29 cellular contexts compared by ENCODE assay signal in the genomic region with DNA sequence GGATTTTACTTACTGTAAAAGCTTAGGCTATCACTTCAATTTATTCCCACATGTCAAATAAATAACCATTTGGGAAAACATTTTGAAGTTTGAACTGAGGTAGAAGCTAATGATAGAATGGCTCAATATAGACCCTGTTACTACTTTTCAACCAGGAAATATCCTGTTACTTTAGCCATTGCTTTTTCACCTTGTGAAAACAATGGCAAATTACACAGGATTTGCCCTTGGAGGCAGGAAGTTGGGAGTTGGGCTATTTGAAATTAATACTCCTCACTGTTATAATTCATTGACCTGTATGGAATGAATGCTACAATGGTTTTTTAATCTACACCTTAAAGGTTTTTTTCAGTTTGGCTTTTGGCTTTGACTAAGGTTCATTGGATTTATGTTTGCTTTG.
"Had no signal": no experiment of that assay in that cellular context is flagged by ENCODE, and none has a peak within 500 bp of the region (broad histone marks: within the 10 kb centered on the region; RNA-seq: fewer than 3 reads in every experiment).

No MANE protein-coding gene starts in this region.

- H3K27ac ChIP-seq: adrenal gland, body of pancreas had no signal

- H3K9me3 Mint-ChIP-seq: activated CD4-positive, alpha-beta memory T cell treated with anti-CD3 and anti-CD28 coated beads for 36 hours; activated CD4-positive, alpha-beta T cell treated with anti-CD3 and anti-CD28 coated beads, Interleukin-2, amount 10 ng/mL, durations not matched to agents 24 days and 14 days; activated naive CD8-positive, alpha-beta T cell treated with anti-CD3 and anti-CD28 coated beads for 36 hours; activated naive CD8-positive, alpha-beta T cell treated with anti-CD3 and anti-CD28 coated beads, Interleukin-2, amount 50 U/mL, for 24 hours; activated T-helper 1 cell treated with anti-CD3 and anti-CD28 coated beads, Interleukin-12 subunit alpha, Interleukin-12 subunit beta, Interleukin-2, Interleukin-4 antibody, amounts not matched to agents 30 ng/mL and 10 ng/mL and 1 ng/mL, durations not matched to agents 14 hours and 24 hours and 36 hours had no signal

- H3K36me3 Mint-ChIP-seq: activated CD4-positive, alpha-beta memory T cell treated with anti-CD3 and anti-CD28 coated beads for 36 hours; activated CD8-positive, alpha-beta memory T cell treated with anti-CD3 and anti-CD28 coated beads, Interleukin-2, amount 10 ng/mL, durations not matched to agents 7 days and 5 days; activated naive CD8-positive, alpha-beta T cell treated with anti-CD3 and anti-CD28 coated beads for 36 hours had no signal

- H3K4me3 Mint-ChIP-seq: activated CD4-positive, alpha-beta memory T cell treated with anti-CD3 and anti-CD28 coated beads for 36 hours; activated CD4-positive, alpha-beta T cell treated with anti-CD3 and anti-CD28 coated beads for 36 hours; activated CD4-positive, alpha-beta T cell treated with anti-CD3 and anti-CD28 coated beads, Interleukin-2, amount 10 ng/mL, durations not matched to agents 24 days and 14 days; activated CD8-positive, alpha-beta memory T cell treated with anti-CD3 and anti-CD28 coated beads, Interleukin-2, amount 10 ng/mL, durations not matched to agents 7 days and 5 days; activated CD8-positive, alpha-beta T cell treated with anti-CD3 and anti-CD28 coated beads, Interleukin-2, amount 10 ng/mL, durations not matched to agents 7 days and 5 days; activated naive CD8-positive, alpha-beta T cell treated with anti-CD3 and anti-CD28 coated beads for 36 hours; activated naive CD8-positive, alpha-beta T cell treated with anti-CD3 and anti-CD28 coated beads, Interleukin-2, amount 50 U/mL, for 24 hours; activated T-helper 1 cell treated with anti-CD3 and anti-CD28 coated beads, Interleukin-12 subunit alpha, Interleukin-12 subunit beta, Interleukin-2, Interleukin-4 antibody, amounts not matched to agents 30 ng/mL and 10 ng/mL and 1 ng/mL, durations not matched to agents 14 hours and 24 hours and 36 hours; effector memory CD8-positive, alpha-beta T cell had no signal

- H3K36me3 ChIP-seq: adrenal gland had no signal

- H3K27me3 ChIP-seq: adrenal gland, body of pancreas had no signal

- H3K4me1 Mint-ChIP-seq: activated CD4-positive, alpha-beta T cell treated with anti-CD3 and anti-CD28 coated beads for 36 hours; activated CD4-positive, alpha-beta T cell treated with anti-CD3 and anti-CD28 coated beads, Interleukin-2, amount 10 ng/mL, durations not matched to agents 24 days and 14 days; activated CD8-positive, alpha-beta memory T cell treated with anti-CD3 and anti-CD28 coated beads, Interleukin-2, amount 10 ng/mL, durations not matched to agents 7 days and 5 days; activated naive CD8-positive, alpha-beta T cell treated with anti-CD3 and anti-CD28 coated beads for 36 hours; activated naive CD8-positive, alpha-beta T cell treated with anti-CD3 and anti-CD28 coated beads, Interleukin-2, amount 50 U/mL, for 24 hours had no signal

- H3K4me3 ChIP-seq: adrenal gland, body of pancreas had no signal

- H3K9me3 ChIP-seq: adrenal gland had no signal

- H3K4me1 ChIP-seq: adrenal gland, body of pancreas had no signal

- DNase-seq: activated CD4-positive, alpha-beta memory T cell treated with anti-CD3 and anti-CD28 coated beads for 36 hours; activated CD4-positive, alpha-beta T cell treated with anti-CD3 and anti-CD28 coated beads for 36 hours; activated CD4-positive, alpha-beta T cell treated with anti-CD3 and anti-CD28 coated beads, Interleukin-2, amount 10 ng/mL, durations not matched to agents 24 days and 14 days; activated CD4-positive, CD25-positive, alpha-beta regulatory T cell; activated CD4-positive, CD25-positive, alpha-beta regulatory T cell treated with anti-CD3 and anti-CD28 coated beads, Interleukin-2, amount 50 U/mL, for 72 hours; activated CD8-positive, alpha-beta memory T cell treated with anti-CD3 and anti-CD28 coated beads, Interleukin-2, amount 10 ng/mL, durations not matched to agents 7 days and 5 days; activated CD8-positive, alpha-beta memory T cell treated with anti-CD3 and anti-CD28 coated beads, Interleukin-2, amount 50 U/mL, for 4 hours; activated CD8-positive, alpha-beta T cell treated with anti-CD3 and anti-CD28 coated beads, Interleukin-2, amount 10 ng/mL, durations not matched to agents 7 days and 5 days; activated gamma-delta T cell; activated naive CD4-positive, alpha-beta T cell; activated naive CD4-positive, alpha-beta T cell treated with anti-CD3 and anti-CD28 coated beads, Interleukin-2, amount 50 U/mL, for 16 hours; activated naive CD8-positive, alpha-beta T cell treated with anti-CD3 and anti-CD28 coated beads for 36 hours; activated naive CD8-positive, alpha-beta T cell treated with anti-CD3 and anti-CD28 coated beads, Interleukin-2, amount 50 U/mL, for 24 hours; activated T-cell treated with anti-CD3 and anti-CD28 coated beads, Interleukin-2, amount 50 U/mL, for 1 hour; activated T-cell treated with anti-CD3 and anti-CD28 coated beads, Interleukin-2, amount 50 U/mL, for 48 hours; adrenal gland; amygdala; aorta; body of pancreas; caudate nucleus; effector CD4-positive, alpha-beta T cell; effector memory CD8-positive, alpha-beta T cell; foreskin fibroblast; head of caudate nucleus; hippocampal formation; T-helper 2 cell had no signal

- FAIRE-seq: colon, frontal cortex had no signal

- H3K27ac Mint-ChIP-seq: activated CD4-positive, alpha-beta memory T cell treated with anti-CD3 and anti-CD28 coated beads for 36 hours; activated CD4-positive, alpha-beta T cell treated with anti-CD3 and anti-CD28 coated beads for 36 hours; activated CD4-positive, alpha-beta T cell treated with anti-CD3 and anti-CD28 coated beads, Interleukin-2, amount 10 ng/mL, durations not matched to agents 24 days and 14 days; activated CD8-positive, alpha-beta memory T cell treated with anti-CD3 and anti-CD28 coated beads, Interleukin-2, amount 10 ng/mL, durations not matched to agents 7 days and 5 days; activated CD8-positive, alpha-beta T cell treated with anti-CD3 and anti-CD28 coated beads, Interleukin-2, amount 10 ng/mL, durations not matched to agents 7 days and 5 days; activated naive CD8-positive, alpha-beta T cell treated with anti-CD3 and anti-CD28 coated beads for 36 hours; activated naive CD8-positive, alpha-beta T cell treated with anti-CD3 and anti-CD28 coated beads, Interleukin-2, amount 50 U/mL, for 24 hours; activated T-helper 1 cell treated with anti-CD3 and anti-CD28 coated beads, Interleukin-12 subunit alpha, Interleukin-12 subunit beta, Interleukin-2, Interleukin-4 antibody, amounts not matched to agents 30 ng/mL and 10 ng/mL and 1 ng/mL, durations not matched to agents 14 hours and 24 hours and 36 hours; effector memory CD8-positive, alpha-beta T cell had no signal

- H3K27me3 Mint-ChIP-seq: activated CD4-positive, alpha-beta T cell treated with anti-CD3 and anti-CD28 coated beads for 36 hours; activated CD4-positive, alpha-beta T cell treated with anti-CD3 and anti-CD28 coated beads, Interleukin-2, amount 10 ng/mL, durations not matched to agents 24 days and 14 days; activated CD8-positive, alpha-beta memory T cell treated with anti-CD3 and anti-CD28 coated beads, Interleukin-2, amount 10 ng/mL, durations not matched to agents 7 days and 5 days; effector memory CD8-positive, alpha-beta T cell had no signal
